ENCODE assay signal across 1 cellular context in genomic region chr14:39015360-39015961, GRCh38.
TF ChIP-seq lines count a peak whose summit lies in the region.

No MANE protein-coding gene starts in this region.

TF ChIP-seq in HepG2, 621 proteins besides CTCF, POLR2A, EP300 and RAD21 (continued from another document):
- TF ChIP-seq BRF2 (CRISPR knock-in tag; IDR thresholded peaks at IDR 0.05) (no peak), ASH2L (IDR thresholded peaks at IDR 0.05; ENCODE audit: insufficient read length, low read depth, low read length) (peak; percentile 40), KLF6 (CRISPR knock-in tag; IDR thresholded peaks at IDR 0.05) (0 out of 2 replicates have a peak, but pooled peaks have one; percentile 56), HHEX (CRISPR knock-in tag; IDR thresholded peaks at IDR 0.05) (no peak), KLF13 (CRISPR knock-in tag; IDR thresholded peaks at IDR 0.05) (no peak), ISX (CRISPR knock-in tag; conservative IDR thresholded peaks at IDR 0.05) (no peak), ZNF124 (CRISPR knock-in tag; IDR thresholded peaks at IDR 0.05) (0 out of 2 replicates have a peak, but pooled peaks have one; percentile 43), DRAP1 (CRISPR knock-in tag; IDR thresholded peaks at IDR 0.05) (0 out of 2 replicates have a peak, but pooled peaks have one; percentile 29), SRSF9 (IDR thresholded peaks at IDR 0.05; ENCODE audit: borderline replicate concordance, insufficient read depth, low read depth, low read length, poor library complexity, severe bottlenecking) (peak; percentile 23), HNRNPLL (IDR thresholded peaks at IDR 0.05; ENCODE audit: low read depth, low read length, poor library complexity, severe bottlenecking) (no peak), FIP1L1 (IDR thresholded peaks at IDR 0.05; ENCODE audit: borderline replicate concordance, insufficient read depth, low read depth, low read length) (no peak), ZNF878 (CRISPR knock-in tag; IDR thresholded peaks at IDR 0.05) (no peak), SIX1 (CRISPR knock-in tag; IDR thresholded peaks at IDR 0.05; ENCODE audit: borderline replicate concordance) (no peak), AKAP8 (CRISPR knock-in tag; IDR thresholded peaks at IDR 0.05) (no peak), PPARG (CRISPR knock-in tag; conservative IDR thresholded peaks at IDR 0.05) (0 out of 2 replicates have a peak, but pooled peaks have one; percentile 29), SMC3 (IDR thresholded peaks at IDR 0.05; ENCODE audit: low read length) (peak; percentile 88), ZNF816 (CRISPR knock-in tag; IDR thresholded peaks at IDR 0.05; ENCODE audit: borderline replicate concordance) (peak; percentile 60; the same call in 1 of the 2 replicates), AFF4 (CRISPR knock-in tag; IDR thresholded peaks at IDR 0.05) (no peak), ATF7 (IDR thresholded peaks at IDR 0.05) (no peak), ATF7 (CRISPR knock-in tag; IDR thresholded peaks at IDR 0.05) (no peak)
- TF ChIP-seq, protein P1, sequence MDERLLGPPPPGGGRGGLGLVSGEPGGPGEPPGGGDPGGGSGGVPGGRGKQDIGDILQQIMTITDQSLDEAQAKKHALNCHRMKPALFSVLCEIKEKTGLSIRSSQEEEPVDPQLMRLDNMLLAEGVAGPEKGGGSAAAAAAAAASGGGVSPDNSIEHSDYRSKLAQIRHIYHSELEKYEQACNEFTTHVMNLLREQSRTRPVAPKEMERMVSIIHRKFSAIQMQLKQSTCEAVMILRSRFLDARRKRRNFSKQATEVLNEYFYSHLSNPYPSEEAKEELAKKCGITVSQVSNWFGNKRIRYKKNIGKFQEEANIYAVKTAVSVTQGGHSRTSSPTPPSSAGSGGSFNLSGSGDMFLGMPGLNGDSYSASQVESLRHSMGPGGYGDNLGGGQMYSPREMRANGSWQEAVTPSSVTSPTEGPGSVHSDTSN (CRISPR knock-in tag; IDR thresholded peaks at IDR 0.05), result no peak
- TF ChIP-seq, protein P2, sequence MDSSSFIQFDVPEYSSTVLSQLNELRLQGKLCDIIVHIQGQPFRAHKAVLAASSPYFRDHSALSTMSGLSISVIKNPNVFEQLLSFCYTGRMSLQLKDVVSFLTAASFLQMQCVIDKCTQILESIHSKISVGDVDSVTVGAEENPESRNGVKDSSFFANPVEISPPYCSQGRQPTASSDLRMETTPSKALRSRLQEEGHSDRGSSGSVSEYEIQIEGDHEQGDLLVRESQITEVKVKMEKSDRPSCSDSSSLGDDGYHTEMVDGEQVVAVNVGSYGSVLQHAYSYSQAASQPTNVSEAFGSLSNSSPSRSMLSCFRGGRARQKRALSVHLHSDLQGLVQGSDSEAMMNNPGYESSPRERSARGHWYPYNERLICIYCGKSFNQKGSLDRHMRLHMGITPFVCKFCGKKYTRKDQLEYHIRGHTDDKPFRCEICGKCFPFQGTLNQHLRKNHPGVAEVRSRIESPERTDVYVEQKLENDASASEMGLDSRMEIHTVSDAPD (CRISPR knock-in tag; IDR thresholded peaks at IDR 0.05), result no peak
